ENCODE assay signal across 1 cellular context in the genomic region with DNA sequence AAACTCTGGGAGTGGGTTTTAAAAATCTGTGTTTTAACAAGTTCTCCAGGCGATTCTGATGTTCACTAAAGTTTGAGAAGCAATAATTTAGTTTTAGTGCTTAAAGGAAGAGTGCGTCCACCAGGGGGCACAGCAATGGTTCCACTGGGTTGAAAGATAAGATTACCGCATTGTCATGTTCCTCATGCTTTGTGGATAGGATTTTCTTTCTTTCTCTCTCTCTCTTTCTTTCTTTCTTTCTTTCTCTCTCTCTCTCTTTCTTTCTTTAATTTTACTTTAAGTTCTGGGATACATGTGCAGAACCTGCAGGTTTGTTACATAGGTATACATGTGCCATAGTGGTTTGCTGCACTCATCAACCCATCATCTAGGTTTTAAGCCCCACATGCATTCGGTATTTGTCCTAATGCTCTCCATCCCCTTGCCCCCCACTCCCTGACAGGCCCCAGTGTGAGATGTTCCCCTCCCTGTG.
TF ChIP-seq lines count a peak whose summit lies in the region.
"Not testable (repeated sequence)": the region's sequence is repeated elsewhere in the genome, so short reads cannot be mapped to it uniquely, and the experiment has no call there.

No MANE protein-coding gene starts in this region.

TF ChIP-seq in K562, 482 proteins besides CTCF, POLR2A, EP300 and RAD21 (continued from another document and continues in another):
- peak; percentile 18; the same call in 1 of the 2 replicates for TF ChIP-seq ZNF24 (IDR thresholded peaks at IDR 0.05)
- peak; percentile 51; the same call in 1 of the 2 replicates for TF ChIP-seq EHMT2 (IDR thresholded peaks at IDR 0.05)
- TF ChIP-seq NFIC (IDR thresholded peaks at IDR 0.05) = peak; percentile 6; the same call in 1 of the 2 replicates
- peak; percentile 52; the same call in 1 of the 2 replicates for TF ChIP-seq MYC (IDR thresholded peaks at IDR 0.05; ENCODE audit: low read depth, low read length)
- not testable (repeated sequence) for TF ChIP-seq MYC (CRISPR knock-in tag; IDR thresholded peaks at IDR 0.05; ENCODE audit: borderline replicate concordance, low read depth); FOXM1 (CRISPR knock-in tag; IDR thresholded peaks at IDR 0.05; ENCODE audit: low read depth)
- 0 out of 2 replicates have a peak, but pooled peaks have one; percentile 47 for TF ChIP-seq L3MBTL2 (IDR thresholded peaks at IDR 0.05)
- TF ChIP-seq, protein P1, sequence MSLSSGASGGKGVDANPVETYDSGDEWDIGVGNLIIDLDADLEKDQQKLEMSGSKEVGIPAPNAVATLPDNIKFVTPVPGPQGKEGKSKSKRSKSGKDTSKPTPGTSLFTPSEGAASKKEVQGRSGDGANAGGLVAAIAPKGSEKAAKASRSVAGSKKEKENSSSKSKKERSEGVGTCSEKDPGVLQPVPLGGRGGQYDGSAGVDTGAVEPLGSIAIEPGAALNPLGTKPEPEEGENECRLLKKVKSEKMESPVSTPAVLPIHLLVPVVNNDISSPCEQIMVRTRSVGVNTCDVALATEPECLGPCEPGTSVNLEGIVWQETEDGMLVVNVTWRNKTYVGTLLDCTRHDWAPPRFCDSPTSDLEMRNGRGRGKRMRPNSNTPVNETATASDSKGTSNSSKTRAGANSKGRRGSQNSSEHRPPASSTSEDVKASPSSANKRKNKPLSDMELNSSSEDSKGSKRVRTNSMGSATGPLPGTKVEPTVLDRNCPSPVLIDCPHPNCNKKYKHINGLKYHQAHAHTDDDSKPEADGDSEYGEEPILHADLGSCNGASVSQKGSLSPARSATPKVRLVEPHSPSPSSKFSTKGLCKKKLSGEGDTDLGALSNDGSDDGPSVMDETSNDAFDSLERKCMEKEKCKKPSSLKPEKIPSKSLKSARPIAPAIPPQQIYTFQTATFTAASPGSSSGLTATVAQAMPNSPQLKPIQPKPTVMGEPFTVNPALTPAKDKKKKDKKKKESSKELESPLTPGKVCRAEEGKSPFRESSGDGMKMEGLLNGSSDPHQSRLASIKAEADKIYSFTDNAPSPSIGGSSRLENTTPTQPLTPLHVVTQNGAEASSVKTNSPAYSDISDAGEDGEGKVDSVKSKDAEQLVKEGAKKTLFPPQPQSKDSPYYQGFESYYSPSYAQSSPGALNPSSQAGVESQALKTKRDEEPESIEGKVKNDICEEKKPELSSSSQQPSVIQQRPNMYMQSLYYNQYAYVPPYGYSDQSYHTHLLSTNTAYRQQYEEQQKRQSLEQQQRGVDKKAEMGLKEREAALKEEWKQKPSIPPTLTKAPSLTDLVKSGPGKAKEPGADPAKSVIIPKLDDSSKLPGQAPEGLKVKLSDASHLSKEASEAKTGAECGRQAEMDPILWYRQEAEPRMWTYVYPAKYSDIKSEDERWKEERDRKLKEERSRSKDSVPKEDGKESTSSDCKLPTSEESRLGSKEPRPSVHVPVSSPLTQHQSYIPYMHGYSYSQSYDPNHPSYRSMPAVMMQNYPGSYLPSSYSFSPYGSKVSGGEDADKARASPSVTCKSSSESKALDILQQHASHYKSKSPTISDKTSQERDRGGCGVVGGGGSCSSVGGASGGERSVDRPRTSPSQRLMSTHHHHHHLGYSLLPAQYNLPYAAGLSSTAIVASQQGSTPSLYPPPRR (CRISPR knock-in tag; IDR thresholded peaks at IDR 0.05; ENCODE audit: borderline replicate concordance) = 0 out of 2 replicates have a peak, but pooled peaks have one; percentile 39
- TF ChIP-seq THRAP3 (IDR thresholded peaks at IDR 0.05; ENCODE audit: borderline replicate concordance) = peak; percentile 25; the same call in 1 of the 2 replicates
- TF ChIP-seq SMARCE1 (IDR thresholded peaks at IDR 0.05) = peak; percentile 50; the same call in 1 of the 2 replicates
- peak; percentile 26; the same call in 1 of the 2 replicates for TF ChIP-seq MAFK (IDR thresholded peaks at IDR 0.05; ENCODE audit: low read length)
- TF ChIP-seq SMARCA4 (IDR thresholded peaks at IDR 0.05) = peak; percentile 60
- peak; percentile 53 for TF ChIP-seq ARID1B (IDR thresholded peaks at IDR 0.05)
- TF ChIP-seq, protein P2, sequence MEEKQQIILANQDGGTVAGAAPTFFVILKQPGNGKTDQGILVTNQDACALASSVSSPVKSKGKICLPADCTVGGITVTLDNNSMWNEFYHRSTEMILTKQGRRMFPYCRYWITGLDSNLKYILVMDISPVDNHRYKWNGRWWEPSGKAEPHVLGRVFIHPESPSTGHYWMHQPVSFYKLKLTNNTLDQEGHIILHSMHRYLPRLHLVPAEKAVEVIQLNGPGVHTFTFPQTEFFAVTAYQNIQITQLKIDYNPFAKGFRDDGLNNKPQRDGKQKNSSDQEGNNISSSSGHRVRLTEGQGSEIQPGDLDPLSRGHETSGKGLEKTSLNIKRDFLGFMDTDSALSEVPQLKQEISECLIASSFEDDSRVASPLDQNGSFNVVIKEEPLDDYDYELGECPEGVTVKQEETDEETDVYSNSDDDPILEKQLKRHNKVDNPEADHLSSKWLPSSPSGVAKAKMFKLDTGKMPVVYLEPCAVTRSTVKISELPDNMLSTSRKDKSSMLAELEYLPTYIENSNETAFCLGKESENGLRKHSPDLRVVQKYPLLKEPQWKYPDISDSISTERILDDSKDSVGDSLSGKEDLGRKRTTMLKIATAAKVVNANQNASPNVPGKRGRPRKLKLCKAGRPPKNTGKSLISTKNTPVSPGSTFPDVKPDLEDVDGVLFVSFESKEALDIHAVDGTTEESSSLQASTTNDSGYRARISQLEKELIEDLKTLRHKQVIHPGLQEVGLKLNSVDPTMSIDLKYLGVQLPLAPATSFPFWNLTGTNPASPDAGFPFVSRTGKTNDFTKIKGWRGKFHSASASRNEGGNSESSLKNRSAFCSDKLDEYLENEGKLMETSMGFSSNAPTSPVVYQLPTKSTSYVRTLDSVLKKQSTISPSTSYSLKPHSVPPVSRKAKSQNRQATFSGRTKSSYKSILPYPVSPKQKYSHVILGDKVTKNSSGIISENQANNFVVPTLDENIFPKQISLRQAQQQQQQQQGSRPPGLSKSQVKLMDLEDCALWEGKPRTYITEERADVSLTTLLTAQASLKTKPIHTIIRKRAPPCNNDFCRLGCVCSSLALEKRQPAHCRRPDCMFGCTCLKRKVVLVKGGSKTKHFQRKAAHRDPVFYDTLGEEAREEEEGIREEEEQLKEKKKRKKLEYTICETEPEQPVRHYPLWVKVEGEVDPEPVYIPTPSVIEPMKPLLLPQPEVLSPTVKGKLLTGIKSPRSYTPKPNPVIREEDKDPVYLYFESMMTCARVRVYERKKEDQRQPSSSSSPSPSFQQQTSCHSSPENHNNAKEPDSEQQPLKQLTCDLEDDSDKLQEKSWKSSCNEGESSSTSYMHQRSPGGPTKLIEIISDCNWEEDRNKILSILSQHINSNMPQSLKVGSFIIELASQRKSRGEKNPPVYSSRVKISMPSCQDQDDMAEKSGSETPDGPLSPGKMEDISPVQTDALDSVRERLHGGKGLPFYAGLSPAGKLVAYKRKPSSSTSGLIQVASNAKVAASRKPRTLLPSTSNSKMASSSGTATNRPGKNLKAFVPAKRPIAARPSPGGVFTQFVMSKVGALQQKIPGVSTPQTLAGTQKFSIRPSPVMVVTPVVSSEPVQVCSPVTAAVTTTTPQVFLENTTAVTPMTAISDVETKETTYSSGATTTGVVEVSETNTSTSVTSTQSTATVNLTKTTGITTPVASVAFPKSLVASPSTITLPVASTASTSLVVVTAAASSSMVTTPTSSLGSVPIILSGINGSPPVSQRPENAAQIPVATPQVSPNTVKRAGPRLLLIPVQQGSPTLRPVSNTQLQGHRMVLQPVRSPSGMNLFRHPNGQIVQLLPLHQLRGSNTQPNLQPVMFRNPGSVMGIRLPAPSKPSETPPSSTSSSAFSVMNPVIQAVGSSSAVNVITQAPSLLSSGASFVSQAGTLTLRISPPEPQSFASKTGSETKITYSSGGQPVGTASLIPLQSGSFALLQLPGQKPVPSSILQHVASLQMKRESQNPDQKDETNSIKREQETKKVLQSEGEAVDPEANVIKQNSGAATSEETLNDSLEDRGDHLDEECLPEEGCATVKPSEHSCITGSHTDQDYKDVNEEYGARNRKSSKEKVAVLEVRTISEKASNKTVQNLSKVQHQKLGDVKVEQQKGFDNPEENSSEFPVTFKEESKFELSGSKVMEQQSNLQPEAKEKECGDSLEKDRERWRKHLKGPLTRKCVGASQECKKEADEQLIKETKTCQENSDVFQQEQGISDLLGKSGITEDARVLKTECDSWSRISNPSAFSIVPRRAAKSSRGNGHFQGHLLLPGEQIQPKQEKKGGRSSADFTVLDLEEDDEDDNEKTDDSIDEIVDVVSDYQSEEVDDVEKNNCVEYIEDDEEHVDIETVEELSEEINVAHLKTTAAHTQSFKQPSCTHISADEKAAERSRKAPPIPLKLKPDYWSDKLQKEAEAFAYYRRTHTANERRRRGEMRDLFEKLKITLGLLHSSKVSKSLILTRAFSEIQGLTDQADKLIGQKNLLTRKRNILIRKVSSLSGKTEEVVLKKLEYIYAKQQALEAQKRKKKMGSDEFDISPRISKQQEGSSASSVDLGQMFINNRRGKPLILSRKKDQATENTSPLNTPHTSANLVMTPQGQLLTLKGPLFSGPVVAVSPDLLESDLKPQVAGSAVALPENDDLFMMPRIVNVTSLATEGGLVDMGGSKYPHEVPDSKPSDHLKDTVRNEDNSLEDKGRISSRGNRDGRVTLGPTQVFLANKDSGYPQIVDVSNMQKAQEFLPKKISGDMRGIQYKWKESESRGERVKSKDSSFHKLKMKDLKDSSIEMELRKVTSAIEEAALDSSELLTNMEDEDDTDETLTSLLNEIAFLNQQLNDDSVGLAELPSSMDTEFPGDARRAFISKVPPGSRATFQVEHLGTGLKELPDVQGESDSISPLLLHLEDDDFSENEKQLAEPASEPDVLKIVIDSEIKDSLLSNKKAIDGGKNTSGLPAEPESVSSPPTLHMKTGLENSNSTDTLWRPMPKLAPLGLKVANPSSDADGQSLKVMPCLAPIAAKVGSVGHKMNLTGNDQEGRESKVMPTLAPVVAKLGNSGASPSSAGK (IDR thresholded peaks at IDR 0.05) = peak; percentile 58; the same call in 1 of the 2 replicates
- TF ChIP-seq SMC3 (conservative IDR thresholded peaks at IDR 0.05; ENCODE audit: insufficient read depth, low read depth, low read length) = peak; percentile 93
- TF ChIP-seq ZNF316 (IDR thresholded peaks at IDR 0.05) = peak; percentile 63; the same call in 1 of the 2 replicates
- TF ChIP-seq MAFF (IDR thresholded peaks at IDR 0.05; ENCODE audit: low read length) = peak; percentile 48; the same call in 1 of the 2 replicates
- peak in 1 of 2 experiments; percentile 82; a peak in 2 of 4 replicates for TF ChIP-seq ARNT (IDR thresholded peaks at IDR 0.05)
- TF ChIP-seq NFATC3 (IDR thresholded peaks at IDR 0.05) = 0 out of 2 replicates have a peak, but pooled peaks have one; percentile 36
- 0 out of 2 replicates have a peak, but pooled peaks have one; percentile 33 for TF ChIP-seq ARID2 (IDR thresholded peaks at IDR 0.05)
- peak; percentile 82 for TF ChIP-seq C11orf30 (IDR thresholded peaks at IDR 0.05; ENCODE audit: low read depth)
- TF ChIP-seq TRIM24 (IDR thresholded peaks at IDR 0.05) = 0 out of 4 replicates have a peak, but pooled peaks of 1 of the 2 experiments have one; percentile 14
- TF ChIP-seq FOXM1 (IDR thresholded peaks at IDR 0.05; ENCODE audit: low read depth) = 0 out of 2 replicates have a peak, but pooled peaks have one; percentile 36
- TF ChIP-seq BRD9 (IDR thresholded peaks at IDR 0.05; ENCODE audit: low read depth, partially characterized antibody) = peak; percentile 56
- TF ChIP-seq, protein P3, sequence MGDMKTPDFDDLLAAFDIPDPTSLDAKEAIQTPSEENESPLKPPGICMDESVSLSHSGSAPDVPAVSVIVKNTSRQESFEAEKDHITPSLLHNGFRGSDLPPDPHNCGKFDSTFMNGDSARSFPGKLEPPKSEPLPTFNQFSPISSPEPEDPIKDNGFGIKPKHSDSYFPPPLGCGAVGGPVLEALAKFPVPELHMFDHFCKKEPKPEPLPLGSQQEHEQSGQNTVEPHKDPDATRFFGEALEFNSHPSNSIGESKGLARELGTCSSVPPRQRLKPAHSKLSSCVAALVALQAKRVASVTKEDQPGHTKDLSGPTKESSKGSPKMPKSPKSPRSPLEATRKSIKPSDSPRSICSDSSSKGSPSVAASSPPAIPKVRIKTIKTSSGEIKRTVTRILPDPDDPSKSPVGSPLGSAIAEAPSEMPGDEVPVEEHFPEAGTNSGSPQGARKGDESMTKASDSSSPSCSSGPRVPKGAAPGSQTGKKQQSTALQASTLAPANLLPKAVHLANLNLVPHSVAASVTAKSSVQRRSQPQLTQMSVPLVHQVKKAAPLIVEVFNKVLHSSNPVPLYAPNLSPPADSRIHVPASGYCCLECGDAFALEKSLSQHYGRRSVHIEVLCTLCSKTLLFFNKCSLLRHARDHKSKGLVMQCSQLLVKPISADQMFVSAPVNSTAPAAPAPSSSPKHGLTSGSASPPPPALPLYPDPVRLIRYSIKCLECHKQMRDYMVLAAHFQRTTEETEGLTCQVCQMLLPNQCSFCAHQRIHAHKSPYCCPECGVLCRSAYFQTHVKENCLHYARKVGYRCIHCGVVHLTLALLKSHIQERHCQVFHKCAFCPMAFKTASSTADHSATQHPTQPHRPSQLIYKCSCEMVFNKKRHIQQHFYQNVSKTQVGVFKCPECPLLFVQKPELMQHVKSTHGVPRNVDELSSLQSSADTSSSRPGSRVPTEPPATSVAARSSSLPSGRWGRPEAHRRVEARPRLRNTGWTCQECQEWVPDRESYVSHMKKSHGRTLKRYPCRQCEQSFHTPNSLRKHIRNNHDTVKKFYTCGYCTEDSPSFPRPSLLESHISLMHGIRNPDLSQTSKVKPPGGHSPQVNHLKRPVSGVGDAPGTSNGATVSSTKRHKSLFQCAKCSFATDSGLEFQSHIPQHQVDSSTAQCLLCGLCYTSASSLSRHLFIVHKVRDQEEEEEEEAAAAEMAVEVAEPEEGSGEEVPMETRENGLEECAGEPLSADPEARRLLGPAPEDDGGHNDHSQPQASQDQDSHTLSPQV (IDR thresholded peaks at IDR 0.05) = peak; percentile 50; the same call in 1 of the 2 replicates
- peak; percentile 70 for TF ChIP-seq U2AF1 (optimal IDR thresholded peaks at IDR 0.05; ENCODE audit: low read depth, low read length)
- peak; percentile 46 for TF ChIP-seq EP400 (IDR thresholded peaks at IDR 0.05)
- peak; percentile 57; the same call in 1 of the 2 replicates for TF ChIP-seq MTA1 (IDR thresholded peaks at IDR 0.05; ENCODE audit: borderline replicate concordance)
- TF ChIP-seq NFE2 (IDR thresholded peaks at IDR 0.05; ENCODE audit: low read depth) = peak; percentile 91
- 0 out of 2 replicates have a peak, but pooled peaks have one; percentile 35 for TF ChIP-seq HDGF (IDR thresholded peaks at IDR 0.05)
- 0 out of 2 replicates have a peak, but pooled peaks have one; percentile 33 for TF ChIP-seq HLTF (IDR thresholded peaks at IDR 0.05)
- peak in 1 of 2 experiments; percentile 30; a peak in 1 of 3 replicates for TF ChIP-seq CBX3 (IDR thresholded peaks at IDR 0.05; ENCODE audit: borderline replicate concordance in 1 of 2, low read length in 2 of 2)
- peak; percentile 64 for TF ChIP-seq GATA2 (CRISPR knock-in tag; IDR thresholded peaks at IDR 0.05)
- peak; percentile 86 for TF ChIP-seq MAFG (tag; conservative IDR thresholded peaks at IDR 0.05)
- TF ChIP-seq, protein P4, sequence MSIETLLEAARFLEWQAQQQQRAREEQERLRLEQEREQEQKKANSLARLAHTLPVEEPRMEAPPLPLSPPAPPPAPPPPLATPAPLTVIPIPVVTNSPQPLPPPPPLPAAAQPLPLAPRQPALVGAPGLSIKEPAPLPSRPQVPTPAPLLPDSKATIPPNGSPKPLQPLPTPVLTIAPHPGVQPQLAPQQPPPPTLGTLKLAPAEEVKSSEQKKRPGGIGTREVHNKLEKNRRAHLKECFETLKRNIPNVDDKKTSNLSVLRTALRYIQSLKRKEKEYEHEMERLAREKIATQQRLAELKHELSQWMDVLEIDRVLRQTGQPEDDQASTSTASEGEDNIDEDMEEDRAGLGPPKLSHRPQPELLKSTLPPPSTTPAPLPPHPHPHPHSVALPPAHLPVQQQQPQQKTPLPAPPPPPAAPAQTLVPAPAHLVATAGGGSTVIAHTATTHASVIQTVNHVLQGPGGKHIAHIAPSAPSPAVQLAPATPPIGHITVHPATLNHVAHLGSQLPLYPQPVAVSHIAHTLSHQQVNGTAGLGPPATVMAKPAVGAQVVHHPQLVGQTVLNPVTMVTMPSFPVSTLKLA (conservative IDR thresholded peaks at IDR 0.05) = peak; percentile 20 to 25; a peak in 1 of 4 replicates
- 0 out of 2 replicates have a peak, but pooled peaks have one; percentile 42 for TF ChIP-seq TRIM28 (IDR thresholded peaks at IDR 0.05)
- TF ChIP-seq SOX6 (IDR thresholded peaks at IDR 0.05) = peak; percentile 72
- TF ChIP-seq CC2D1A (IDR thresholded peaks at IDR 0.05) = peak; percentile 36; the same call in 1 of the 2 replicates
